In genomic region chrY:7085606-7086005, GRCh38 we compare ENCODE assay signal across 10 cellular contexts.
DNase-seq lines count a peak whose midpoint lies in the region; ATAC-seq, FAIRE-seq and TF ChIP-seq lines count a peak whose summit lies in the region.
"Had no signal": no experiment of that assay in that cellular context is flagged by ENCODE, and none has a peak within 500 bp of the region (broad histone marks: within the 10 kb centered on the region; RNA-seq: fewer than 3 reads in every experiment).

No MANE protein-coding gene starts in this region.

- H3K27me3 ChIP-seq in tibial nerve: no peaks in the 10 kb centered on the region

- no peak overlapping the region for H3K27ac ChIP-seq in tibial nerve

- no peak overlapping the region for H3K4me3 ChIP-seq in tibial nerve
- H3K4me3 ChIP-seq: K562 had no signal

- no peaks in the 10 kb centered on the region for H3K9me3 Mint-ChIP-seq in activated CD8-positive, alpha-beta T cell treated with anti-CD3 and anti-CD28 coated beads for 36 hours
- H3K9me3 Mint-ChIP-seq: stimulated activated naive CD8-positive, alpha-beta T cell treated with anti-CD3 and anti-CD28 coated beads, Interleukin-15, Interleukin-2, amounts not matched to agents 100 ng/mL and 50 ng/mL, for 24 hours had no signal

- no peaks in the 10 kb centered on the region for H3K36me3 Mint-ChIP-seq in activated CD8-positive, alpha-beta T cell treated with anti-CD3 and anti-CD28 coated beads for 36 hours (ENCODE audit: low read depth)

- H3K4me3 Mint-ChIP-seq in activated CD8-positive, alpha-beta T cell treated with anti-CD3 and anti-CD28 coated beads for 36 hours: no peak overlapping the region
- H3K4me3 Mint-ChIP-seq: stimulated activated naive CD8-positive, alpha-beta T cell treated with anti-CD3 and anti-CD28 coated beads, Interleukin-15, Interleukin-2, amounts not matched to agents 100 ng/mL and 50 ng/mL, for 24 hours had no signal

- 3% methylated on average over 10 of the region's 10 CpGs; no CpG with 5 or more reads in 1 of the 2 donors for whole genome bisulfite sequencing in tibial nerve, 2 donors

- TF ChIP-seq CTCF in activated CD8-positive, alpha-beta T cell treated with anti-CD3 and anti-CD28 coated beads for 36 hours (IDR thresholded peaks at IDR 0.05): peak; percentile 55
- peak in 1 of 5 experiments; percentile 49 for TF ChIP-seq CTCF in tibial nerve (IDR thresholded peaks at IDR 0.05)

- no peaks in the 10 kb centered on the region for H3K4me1 ChIP-seq in tibial nerve

- DNase-seq in HUDEP-2 (lab: John Stamatoyannopoulos, UW; ENCODE audit: unreplicated experiment in 76 of 76) (peak in 70 of 76 experiments; percentile 0 to 73 (median 48)), tibial nerve (ENCODE audit: low spot score in 2 of 2) (peak; percentile 43 to 62)
- peak; percentile 84 for DNase-seq in activated CD8-positive, alpha-beta T cell treated with anti-CD3 and anti-CD28 coated beads for 36 hours

- H3K27me3 Mint-ChIP-seq in activated CD8-positive, alpha-beta T cell treated with anti-CD3 and anti-CD28 coated beads for 36 hours: no peaks in the 10 kb centered on the region
- H3K27me3 Mint-ChIP-seq: stimulated activated naive CD8-positive, alpha-beta T cell treated with anti-CD3 and anti-CD28 coated beads, Interleukin-15, Interleukin-2, amounts not matched to agents 100 ng/mL and 50 ng/mL, for 24 hours had no signal

- H3K27ac Mint-ChIP-seq in activated CD8-positive, alpha-beta T cell treated with anti-CD3 and anti-CD28 coated beads for 36 hours: no peak overlapping the region
- H3K27ac Mint-ChIP-seq: stimulated activated naive CD8-positive, alpha-beta T cell treated with anti-CD3 and anti-CD28 coated beads, Interleukin-15, Interleukin-2, amounts not matched to agents 100 ng/mL and 50 ng/mL, for 24 hours had no signal

- ATAC-seq in GM18868 (IDR thresholded peaks at IDR 0.05; ENCODE audit: unreplicated experiment) (peak; percentile 96), GM19328 (IDR thresholded peaks at IDR 0.05; ENCODE audit: unreplicated experiment) (no peak), GM21360 (IDR thresholded peaks at IDR 0.05; ENCODE audit: unreplicated experiment) (no peak), HG02840 (IDR thresholded peaks at IDR 0.05; ENCODE audit: low FRiP score, unreplicated experiment) (no peak)
- peak; percentile 85 for ATAC-seq in activated CD8-positive, alpha-beta T cell treated with anti-CD3 and anti-CD28 coated beads for 36 hours
- ATAC-seq: K562 had no signal

- H3K9me3 ChIP-seq in tibial nerve: no peaks in the 10 kb centered on the region

- peak; percentile 30 for FAIRE-seq in islet of Langerhans (lab: Jason Lieb, UNC)
- FAIRE-seq: K562 had no signal

- POLR2A ChIA-PET in activated CD8-positive, alpha-beta T cell treated with anti-CD3 and anti-CD28 coated beads for 36 hours (lab: Charles Lee): no interaction called here

- TF ChIP-seq EP300 in tibial nerve (IDR thresholded peaks at IDR 0.05): no peak

- no peak for TF ChIP-seq POLR2A in tibial nerve (IDR thresholded peaks at IDR 0.05)

- peaks cover 6% of the 10 kb centered on the region for H3K4me1 Mint-ChIP-seq in activated CD8-positive, alpha-beta T cell treated with anti-CD3 and anti-CD28 coated beads for 36 hours (ENCODE audit: low read depth)

- no peaks in the 10 kb centered on the region for H3K36me3 ChIP-seq in tibial nerve

- intact Hi-C loops in activated CD8-positive, alpha-beta T cell treated with anti-CD3 and anti-CD28 coated beads for 36 hours (cut with micrococcal nuclease): loop anchor here (1.0 kb wide), 1 partner anchor 121 kb away; no protein-coding TSS in a partner anchor

- CTCF ChIA-PET in activated CD8-positive, alpha-beta T cell treated with anti-CD3 and anti-CD28 coated beads for 36 hours (lab: Charles Lee): interaction anchor here (0.7 to 2.6 kb wide), 12 partner anchors 9 to 157 kb away, joined by 3 to 19 read pairs (median 4); no protein-coding TSS in a partner anchor

Comparison
In these comparisons a context has a peak if more than half of its experiments do, and no peak if none do; other contexts are left out.
1. ATAC-seq: peak in GM18868 (single experiment) and activated CD8-positive, alpha-beta T cell treated with anti-CD3 and anti-CD28 coated beads for 36 hours (single experiment); none in GM19328 (single experiment), GM21360 (single experiment) and HG02840 (single experiment).
2. Peak in every context shown above with its lines, with median percentiles within 50 percentile points of each other: DNase-seq.